11 cellular contexts compared by ENCODE assay signal in the genomic region with DNA sequence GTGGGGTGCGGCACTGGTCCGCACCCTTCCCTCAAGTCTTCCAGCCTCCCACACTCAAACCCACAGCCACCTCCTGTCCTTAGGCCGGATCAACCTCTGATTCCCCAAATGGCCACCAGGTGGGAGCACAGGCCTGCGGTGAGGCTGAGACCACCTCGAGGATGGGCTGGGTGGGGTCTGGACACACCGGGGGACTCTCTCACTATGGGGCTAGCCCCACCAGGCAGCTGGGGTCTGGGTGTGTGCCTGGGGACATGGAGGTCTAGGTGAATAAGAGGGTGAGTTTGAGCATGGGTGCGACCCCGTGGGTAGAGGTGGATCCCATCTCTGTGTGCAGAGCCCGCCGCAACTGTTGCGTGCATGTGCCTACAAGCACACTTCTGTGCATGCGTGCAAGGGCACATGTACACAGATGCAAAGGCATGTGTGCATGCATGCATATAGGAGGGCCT. TPM values are rescaled to one million over a fixed set of nuclear protein-coding genes. Genes with fewer than 3 reads are reported as not detected.
DNase-seq lines count a peak whose midpoint lies in the region; FAIRE-seq and TF ChIP-seq lines count a peak whose summit lies in the region.
"Had no signal": no experiment of that assay in that cellular context is flagged by ENCODE, and none has a peak within 500 bp of the region (broad histone marks: within the 10 kb centered on the region; RNA-seq: fewer than 3 reads in every experiment).

No MANE protein-coding gene starts in this region.

- H3K9me3 ChIP-seq in left ventricle myocardium inferior (replicated peaks) (no peaks in the 10 kb centered on the region), right atrium auricular region (no peaks in the 10 kb centered on the region), OCI-LY3 (ENCODE audit: insufficient read depth, low read length) (peaks cover 7% of the 10 kb centered on the region)

- TF ChIP-seq CTCF in left ventricle myocardium inferior (IDR thresholded peaks at IDR 0.05; ENCODE audit: borderline replicate concordance) (peak; percentile 40), right atrium auricular region (IDR thresholded peaks at IDR 0.05) (peak in 1 of 2 donors; percentile 45), OCI-LY3 (IDR thresholded peaks at IDR 0.05; ENCODE audit: low read depth, low read length) (peak; percentile 39), fibroblast of mammary gland (conservative IDR thresholded peaks at IDR 0.05; ENCODE audit: control insufficient read depth, insufficient read depth, low read depth, low read length) (peak; percentile 49), type B pancreatic cell (conservative IDR thresholded peaks at IDR 0.05) (peak; percentile 81)

- H2AFZ ChIP-seq in OCI-LY3 (ENCODE audit: low read depth, low read length), result no peak overlapping the region

- H3K4me1 Mint-ChIP-seq in type B pancreatic cell (ENCODE audit: unreplicated experiment), result peaks cover 10% of the 10 kb centered on the region

- no peak overlapping the region for H3K4me2 ChIP-seq in OCI-LY3 (ENCODE audit: low read length)

- H3K4me1 ChIP-seq in left ventricle myocardium inferior (no peaks in the 10 kb centered on the region), right atrium auricular region (no peaks in the 10 kb centered on the region), OCI-LY3 (ENCODE audit: low read length) (peaks cover 19% of the 10 kb centered on the region)

- no peak overlapping the region for H3K9ac ChIP-seq in OCI-LY3 (ENCODE audit: low read length)

- H3K27me3 ChIP-seq in left ventricle myocardium inferior (ENCODE audit: low read depth) (peaks cover 3% of the 10 kb centered on the region), right atrium auricular region (no peaks in the 10 kb centered on the region), OCI-LY3 (ENCODE audit: low read depth, low read length) (no peaks in the 10 kb centered on the region)

- no peak overlapping the region for H3K4me3 Mint-ChIP-seq in type B pancreatic cell

- no peak for DNase-seq in left ventricle myocardium inferior
- no peak for DNase-seq in right atrium auricular region (ENCODE audit: low spot score)
- DNase-seq in fibroblast of mammary gland (ENCODE audit: low read depth), result no peak
- DNase-seq in type B pancreatic cell (ENCODE audit: extremely low spot score, unreplicated experiment), result no peak
- DNase-seq in NCI-H446 treated with DMSO at 0.1 percent for 48 hours (lab: John Stamatoyannopoulos, UW), result no peak
- DNase-seq in GM19239 (ENCODE audit: insufficient read length, low spot score), result no peak
- no peak for DNase-seq in KG1 (lab: John Stamatoyannopoulos, UW)
- DNase-seq: activated naive CD4-positive, alpha-beta T cell treated with Interleukin-2 at 50 U/mL for 16 hours; GDM1; stimulated activated CD4-positive, alpha-beta T cell treated with anti-CD3 and anti-CD28 coated beads, Interleukin-1b, Interleukin-23, amount 100 ng/mL, for 48 hours had no signal

- H3K9me3 Mint-ChIP-seq in type B pancreatic cell, result no peaks in the 10 kb centered on the region

- no peaks in the 10 kb centered on the region for H4K20me1 ChIP-seq in OCI-LY3 (ENCODE audit: insufficient read depth, low read length)

- H3K79me2 ChIP-seq in OCI-LY3 (ENCODE audit: low read length), result peaks cover 7% of the 10 kb centered on the region; the same call in 1 of the 2 replicates

- H3K4me3 ChIP-seq in left ventricle myocardium inferior, result no peak overlapping the region
- no peak overlapping the region for H3K4me3 ChIP-seq in right atrium auricular region
- no peak overlapping the region for H3K4me3 ChIP-seq in OCI-LY3 (ENCODE audit: low read length)
- no peak overlapping the region for H3K4me3 ChIP-seq in fibroblast of mammary gland (ENCODE audit: control insufficient read depth, low read depth, low read length)

- no peak overlapping the region for H3K27ac ChIP-seq in left ventricle myocardium inferior (replicated peaks)
- H3K27ac ChIP-seq in right atrium auricular region, result no peak overlapping the region
- no peak overlapping the region for H3K27ac ChIP-seq in OCI-LY3 (ENCODE audit: low read length)

- no peaks in the 10 kb centered on the region for H3K36me3 Mint-ChIP-seq in type B pancreatic cell

- FAIRE-seq in GM19239 (lab: Jason Lieb, UNC), result no peak

- H3K27ac Mint-ChIP-seq in type B pancreatic cell, result no peak overlapping the region

- peaks cover 19% of the 10 kb centered on the region for H3K27me3 Mint-ChIP-seq in type B pancreatic cell

- intact Hi-C loops in left ventricle myocardium inferior (cut with micrococcal nuclease), result loop anchor here (10.0 kb wide), 1 partner anchor 310 kb away; no protein-coding TSS in a partner anchor

- peaks cover 31% of the 10 kb centered on the region for H3K36me3 ChIP-seq in left ventricle myocardium inferior
- H3K36me3 ChIP-seq in right atrium auricular region, result peaks cover 79% of the 10 kb centered on the region
- H3K36me3 ChIP-seq in OCI-LY3 (replicated peaks; ENCODE audit: low read depth, low read length), result peaks cover 80% of the 10 kb centered on the region

RNA-seq across cellular contexts. Expression of a gene that starts 32.6 kb away (rescaled TPM):
- total RNA-seq in left ventricle myocardium inferior (163 TPM), right atrium auricular region (100 to 1,000 TPM; 119 to 247 TPM), type B pancreatic cell (ENCODE audit: low replicate concordance) (0.10 and 0.62 TPM in 2 replicates)

Comparison
In these comparisons a context has a peak if more than half of its experiments do, and no peak if none do; other contexts are left out.
1. RNA of a gene that starts 32.6 kb away (total RNA-seq): 119 to 247 TPM in right atrium auricular region and 163 TPM in left ventricle myocardium inferior (single experiment); 0.10 to 0.62 TPM in type B pancreatic cell; every median in the first group is over 10 times any median in the second.